In the genomic region with DNA sequence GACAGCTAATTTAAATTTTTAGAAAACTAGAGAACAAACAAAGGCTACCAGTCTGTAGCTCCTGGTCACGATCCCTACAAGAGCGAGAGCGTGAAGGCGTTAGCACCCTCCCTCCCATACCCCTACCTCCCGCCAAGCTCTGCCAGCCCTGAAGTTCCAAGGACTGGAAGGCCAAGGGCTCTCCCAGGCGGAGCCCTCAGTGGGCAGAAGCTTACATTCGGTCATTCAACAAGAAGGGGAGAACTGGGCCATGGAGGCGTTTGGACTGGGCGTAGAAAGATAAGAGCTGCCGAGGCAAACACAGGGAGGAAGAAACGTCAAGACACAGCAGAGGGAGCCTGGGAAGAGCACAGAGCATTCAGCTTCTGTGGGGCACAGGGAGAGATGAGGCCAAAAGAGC, we compare ENCODE assay signal across 21 cellular contexts. TPM values are rescaled to one million over a fixed set of nuclear protein-coding genes. Genes with fewer than 3 reads are reported as not detected.
A peak's percentile ranks its signal among the peaks of the same experiment; 100 is the strongest.
DNase-seq lines count a peak whose midpoint lies in the region; ATAC-seq, FAIRE-seq and TF ChIP-seq lines count a peak whose summit lies in the region.
"Had no signal": no experiment of that assay in that cellular context is flagged by ENCODE, and none has a peak within 500 bp of the region (broad histone marks: within the 10 kb centered on the region; RNA-seq: fewer than 3 reads in every experiment).

No MANE protein-coding gene starts in this region.

- FAIRE-seq in pancreas (lab: Jason Lieb, UNC): no peak
- FAIRE-seq: TTC549 had no signal

- no peak overlapping the region for H3K27ac ChIP-seq in CD4-positive, alpha-beta T cell (ENCODE audit: low read depth, low read length)
- H3K27ac ChIP-seq in body of pancreas (peak overlapping the region; percentile 50 to 74 (median 60)), pancreas (peak overlapping the region in 3 of 4 donors; percentile 51 to 63 (median 58)), esophagus muscularis mucosa (replicated peaks in 1 of 4) (no peak overlapping the region)
- H3K27ac ChIP-seq: colonic mucosa, right atrium auricular region had no signal

- H3K27me3 Mint-ChIP-seq in CD4-positive, alpha-beta T cell: peaks cover 6% of the 10 kb centered on the region
- H3K27me3 Mint-ChIP-seq in IgD-negative memory B cell: no peaks in the 10 kb centered on the region

- H3K36me3 ChIP-seq in body of pancreas (replicated peaks in 1 of 2; ENCODE audit: insufficient read depth in 1 of 2, low read depth in 2 of 2) (peaks cover 0 to 8% of the 10 kb centered on the region in 2 donors), pancreas (peaks cover 0 to 12% (median 7%) of the 10 kb centered on the region in 3 donors), esophagus muscularis mucosa (peaks cover 8 to 34% (median 29%) of the 10 kb centered on the region in 4 donors)

- CTCF ChIA-PET in CD4-positive, alpha-beta T cell (lab: Charles Lee): interaction anchor here (1.3 to 1.7 kb wide), 7 partner anchors 9 to 188 kb away, joined by 3 to 8 read pairs (median 5); partner anchors contain the start of genes LMAN2 and PDLIM7

- H3K4me3 ChIP-seq in body of pancreas: no peak overlapping the region
- H3K4me3 ChIP-seq in pancreas: no peak overlapping the region
- no peak overlapping the region for H3K4me3 ChIP-seq in esophagus muscularis mucosa
- H3K4me3 ChIP-seq: colonic mucosa, esophagus squamous epithelium, right atrium auricular region had no signal

- intact Hi-C loops in CD4-positive, alpha-beta T cell (cut with DNase I, micrococcal nuclease): loop anchor here in 1 of 2 experiments (10.0 kb wide), 1 partner anchor 846 kb away; the partner anchor contains the start of gene NHP2
- intact Hi-C loops in body of pancreas (cut with DNase I): no loop called here
- intact Hi-C loops in pancreas (cut with DNase I): loop anchor here in 1 of 3 donors (10.0 kb wide), 1 partner anchor 194 kb away; no protein-coding TSS in a partner anchor
- intact Hi-C loops in esophagus muscularis mucosa (cut with DNase I): loop anchor here (10.0 kb wide), 1 partner anchor 194 kb away; no protein-coding TSS in a partner anchor

- H3K9me3 ChIP-seq in CD4-positive, alpha-beta T cell (ENCODE audit: control insufficient read depth, low read length): no peaks in the 10 kb centered on the region
- H3K9me3 ChIP-seq in body of pancreas (no peaks in the 10 kb centered on the region), pancreas (no peaks in the 10 kb centered on the region), esophagus muscularis mucosa (no peaks in the 10 kb centered on the region)
- H3K9me3 ChIP-seq: colonic mucosa, esophagus squamous epithelium, left lung, right atrium auricular region had no signal

- no peak for TF ChIP-seq CTCF in CD4-positive, alpha-beta T cell (IDR thresholded peaks at IDR 0.05)
- no peak for TF ChIP-seq CTCF in body of pancreas (IDR thresholded peaks at IDR 0.05)
- no peak for TF ChIP-seq CTCF in pancreas (IDR thresholded peaks at IDR 0.05)
- TF ChIP-seq CTCF in esophagus muscularis mucosa (IDR thresholded peaks at IDR 0.05): no peak

- no peaks in the 10 kb centered on the region for H3K9me3 Mint-ChIP-seq in CD4-positive, alpha-beta T cell
- H3K9me3 Mint-ChIP-seq in IgD-negative memory B cell: no peaks in the 10 kb centered on the region

- no peak overlapping the region for H3K27ac Mint-ChIP-seq in CD4-positive, alpha-beta T cell
- peak overlapping the region in 2 of 3 donors; percentile 88 to 94 for H3K27ac Mint-ChIP-seq in IgD-negative memory B cell

- H3K27me3 ChIP-seq in CD4-positive, alpha-beta T cell (ENCODE audit: control insufficient read depth, insufficient read depth, low read length): no peaks in the 10 kb centered on the region
- no peaks in the 10 kb centered on the region for H3K27me3 ChIP-seq in body of pancreas
- no peaks in the 10 kb centered on the region for H3K27me3 ChIP-seq in pancreas
- no peaks in the 10 kb centered on the region for H3K27me3 ChIP-seq in esophagus muscularis mucosa
- H3K27me3 ChIP-seq: colonic mucosa, esophagus squamous epithelium, left lung, right atrium auricular region had no signal

- peaks cover 71% of the 10 kb centered on the region for H3K4me1 Mint-ChIP-seq in CD4-positive, alpha-beta T cell (ENCODE audit: low read depth)
- H3K4me1 Mint-ChIP-seq in IgD-negative memory B cell: peaks cover 41 to 57% (median 52%) of the 10 kb centered on the region in 3 donors

- H3K4me1 ChIP-seq in body of pancreas: peaks cover 81% of the 10 kb centered on the region
- peaks cover 15 to 44% (median 24%) of the 10 kb centered on the region in 3 donors for H3K4me1 ChIP-seq in pancreas
- peaks cover 37 to 64% (median 44%) of the 10 kb centered on the region in 4 donors for H3K4me1 ChIP-seq in esophagus muscularis mucosa

- TF ChIP-seq POLR2A in body of pancreas (IDR thresholded peaks at IDR 0.05) (no peak), esophagus muscularis mucosa (IDR thresholded peaks at IDR 0.05; ENCODE audit: low read depth) (no peak)

- peak overlapping the region; percentile 63 for H3K4me3 Mint-ChIP-seq in CD4-positive, alpha-beta T cell
- H3K4me3 Mint-ChIP-seq in IgD-negative memory B cell: peak overlapping the region in 2 of 4 donors; percentile 79 to 82

- H3K36me3 Mint-ChIP-seq in CD4-positive, alpha-beta T cell (ENCODE audit: low read depth): peaks cover 35% of the 10 kb centered on the region
- peaks cover 2% of the 10 kb centered on the region for H3K36me3 Mint-ChIP-seq in IgD-negative memory B cell

- no peak for DNase-seq in CD4-positive, alpha-beta T cell
- DNase-seq in body of pancreas (peak in 2 of 4 donors; percentile 40 to 44), pancreas (no peak), esophagus muscularis mucosa (ENCODE audit: extremely low spot score) (no peak), activated gamma-delta T cell treated with Interleukin-2 at 50 U/mL for 16 hours (no peak), kidney tubule cell (ENCODE audit: low spot score) (no peak)
- DNase-seq: activated CD8-positive, alpha-beta memory T cell treated with anti-CD3 and anti-CD28 coated beads, Interleukin-2, amount 50 U/mL, for 48 hours; colonic mucosa; esophagus squamous epithelium; GDM1; left lung; NCI-H1048; NCI-H2171; NK-92 treated with Interleukin-12 subunit alpha and Interleukin-12 subunit beta, amount 100 ng/mL, for 24 hours; SIG-M5; stimulated activated CD4-positive, alpha-beta T cell treated with anti-CD3 and anti-CD28 coated beads, Interleukin-4, amount 100 ng/mL, for 1 hour had no signal

- no peak for ATAC-seq in CD4-positive, alpha-beta T cell (ENCODE audit: poor library complexity)
- no peak for ATAC-seq in body of pancreas
- ATAC-seq in pancreas: peak in 3 of 4 donors; percentile 1 to 4 (median 2)
- no peak for ATAC-seq in GM19455 (IDR thresholded peaks at IDR 0.05; ENCODE audit: unreplicated experiment)
- ATAC-seq: left lung; naive thymus-derived CD4-positive, alpha-beta T cell had no signal

- POLR2A ChIA-PET in CD4-positive, alpha-beta T cell (lab: Charles Lee): interaction anchor here (2.1 kb wide), 1 partner anchor 95 kb away, joined by 12 read pairs; no protein-coding TSS in a partner anchor

- 45 to 47% methylated on average over 11 of the region's 11 CpGs for WGBS in body of pancreas, 2 donors
- 47 to 57% methylated on average over 11 of the region's 11 CpGs for WGBS in pancreas, 2 donors
- WGBS in esophagus muscularis mucosa: 94% methylated on average over 10 of the region's 11 CpGs

- TF ChIP-seq EP300 in esophagus muscularis mucosa (IDR thresholded peaks at IDR 0.05): no peak

RNA-seq across cellular contexts. Expression of gene MXD3, which starts 3.0 kb away (rescaled TPM):
- total RNA-seq in CD4-positive, alpha-beta T cell: 1 to 10 TPM; 5.8 to 7.5 TPM
- polyA plus RNA-seq in IgD-negative memory B cell (4.1 TPM), pancreas (10 to 100 TPM; 34.2 to 55.0 TPM)
- total RNA-seq in body of pancreas (10 to 100 TPM; 13.2 to 21.4 TPM), pancreas (1 to 10 TPM; 3.0 to 7.1 (median 5.4) TPM), esophagus muscularis mucosa (10 to 100 TPM in 1 of 4 donors, 1 to 10 TPM in 3; 2.5 to 11.2 (median 7.9) TPM)

RNA-seq across cellular contexts. Expression of gene PRELID1, which starts 5.1 kb away (rescaled TPM):
- total RNA-seq in CD4-positive, alpha-beta T cell: 10 to 100 TPM; 33.1 to 35.0 TPM
- polyA plus RNA-seq in IgD-negative memory B cell (248 TPM), pancreas (100 to 1,000 TPM in 1 of 2 donors, 10 to 100 TPM in 1; 98.6 to 134 TPM)
- total RNA-seq in body of pancreas (10 to 100 TPM; 63.3 to 91.8 TPM), pancreas (100 to 1,000 TPM in 4 of 6 donors, 10 to 100 TPM in 2; 77.8 to 153 (median 127) TPM), esophagus muscularis mucosa (10 to 100 TPM; 80.6 to 93.6 (median 88.2) TPM)

RNA-seq across cellular contexts. Expression of gene RAB24, which starts 5.2 kb away (rescaled TPM):
- 10 to 100 TPM; 17.0 to 18.0 TPM for total RNA-seq in CD4-positive, alpha-beta T cell
- polyA plus RNA-seq in IgD-negative memory B cell: 42.9 TPM
- total RNA-seq in body of pancreas: 10 to 100 TPM; 79.1 to 92.0 TPM
- 10 to 100 TPM; 34.5 to 43.1 (median 37.7) TPM for total RNA-seq in pancreas
- polyA plus RNA-seq in pancreas: 100 to 1,000 TPM; 125 to 160 TPM
- 10 to 100 TPM; 20.0 to 35.4 (median 31.1) TPM for total RNA-seq in esophagus muscularis mucosa

RNA-seq across cellular contexts. Expression of gene LMAN2, which starts 42.7 kb away (rescaled TPM):
- total RNA-seq in CD4-positive, alpha-beta T cell: 10 to 100 TPM; 54.5 to 55.6 TPM
- polyA plus RNA-seq in IgD-negative memory B cell (171 TPM), pancreas (100 to 1,000 TPM in 1 of 2 donors, 10 to 100 TPM in 1; 80.7 to 110 TPM)
- total RNA-seq in body of pancreas (100 to 1,000 TPM; 218 to 227 TPM), pancreas (100 to 1,000 TPM in 2 of 6 donors, 10 to 100 TPM in 4; 71.1 to 128 (median 92.6) TPM), esophagus muscularis mucosa (100 to 1,000 TPM in 3 of 4 donors, 10 to 100 TPM in 1; 95.1 to 168 (median 128) TPM)

RNA-seq across cellular contexts. Expression of gene RGS14, which starts 49.0 kb away (rescaled TPM):
- total RNA-seq in CD4-positive, alpha-beta T cell: 10 to 100 TPM; 34.7 to 35.3 TPM
- 49.5 TPM for polyA plus RNA-seq in IgD-negative memory B cell
- 10 to 100 TPM; 15.0 to 39.2 TPM for total RNA-seq in body of pancreas
- 10 to 100 TPM in 4 of 6 donors, 1 to 10 TPM in 2; 7.0 to 15.7 (median 11.3) TPM for total RNA-seq in pancreas
- polyA plus RNA-seq in pancreas: 10 to 100 TPM; 24.7 to 30.9 TPM
- total RNA-seq in esophagus muscularis mucosa: 10 to 100 TPM in 2 of 4 donors, 1 to 10 TPM in 2; 3.7 to 18.3 (median 11.9) TPM

Comparison
In these comparisons a context has a peak if more than half of its experiments do, and no peak if none do; other contexts are left out.
1. ATAC-seq: peak in pancreas (3 of 4); none in CD4-positive, alpha-beta T cell (single experiment), body of pancreas (single experiment) and GM19455 (single experiment).
2. H3K27ac ChIP-seq: peak in body of pancreas (4 of 4) and pancreas (3 of 4); none in CD4-positive, alpha-beta T cell (single experiment) and esophagus muscularis mucosa (0 of 4).